ENCODE assay signal across 26 cellular contexts in the genomic region with DNA sequence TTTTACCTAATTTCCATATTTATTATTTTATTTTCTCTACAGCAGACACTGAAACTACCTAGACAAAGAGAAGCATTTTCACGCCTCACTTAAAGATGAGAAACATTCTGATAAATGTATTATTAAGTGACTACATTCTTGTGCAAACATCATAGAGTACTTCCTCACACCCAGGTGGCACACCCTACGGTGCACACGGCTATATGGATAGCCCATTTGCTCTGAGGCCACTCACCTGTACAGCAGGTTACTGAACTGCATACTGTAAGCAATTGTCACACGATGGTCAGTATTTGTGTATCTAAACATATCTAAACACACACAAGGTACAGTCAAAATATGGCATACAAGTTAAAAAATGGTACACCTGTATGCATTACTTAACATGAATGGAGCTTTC.
"Had no signal": no experiment of that assay in that cellular context is flagged by ENCODE, and none has a peak within 500 bp of the region (broad histone marks: within the 10 kb centered on the region; RNA-seq: fewer than 3 reads in every experiment).

No MANE protein-coding gene starts in this region.

- DNase-seq: activated CD4-positive, alpha-beta memory T cell treated with anti-CD3 and anti-CD28 coated beads for 36 hours; activated CD4-positive, alpha-beta T cell treated with anti-CD3 and anti-CD28 coated beads, Interleukin-2, amount 10 ng/mL, durations not matched to agents 7 days and 5 days; activated CD4-positive, CD25-positive, alpha-beta regulatory T cell; activated CD8-positive, alpha-beta memory T cell treated with anti-CD3 and anti-CD28 coated beads for 24 hours; activated gamma-delta T cell; activated naive CD4-positive, alpha-beta T cell treated with anti-CD3 and anti-CD28 coated beads for 36 hours; activated T-cell treated with anti-CD3 and anti-CD28 coated beads, Interleukin-2, amount 50 U/mL, for 48 hours; amygdala; brain microvascular endothelial cell; Karpas-422; MM.1S; NCI-H1105; NCI-H1694; NCI-H2029; NCI-H2107; NCI-H2171 treated with DMSO at 0.1 percent for 48 hours; NCI-H226; NCI-H524 treated with DMSO at 0.1 percent for 48 hours; NK-92 treated with Interleukin-12 subunit alpha and Interleukin-12 subunit beta, amount 100 ng/mL, for 24 hours; PC-3; SIG-M5; T-helper 1 cell had no signal

- H3K4me3 ChIP-seq: cardiac muscle cell, K562 had no signal

- H3K27me3 ChIP-seq: brain microvascular endothelial cell, cardiac muscle cell had no signal

- H3K27ac ChIP-seq: brain microvascular endothelial cell, cardiac muscle cell, VCaP had no signal

- ATAC-seq: activated T-helper 17 cell treated with anti-CD3 and anti-CD28 coated beads, Interleukin-2, amount 50 U/mL, for 72 hours; K562; PC-3 had no signal

- H3K36me3 ChIP-seq: brain microvascular endothelial cell, cardiac muscle cell had no signal
